ENCODE assay signal across 8 cellular contexts in genomic region chr14:50335989-50336391, GRCh38. TPM values are rescaled to one million over a fixed set of nuclear protein-coding genes. Genes with fewer than 3 reads are reported as not detected.
A peak's percentile ranks its signal among the peaks of the same experiment; 100 is the strongest.
DNase-seq lines count a peak whose midpoint lies in the region; ATAC-seq lines count a peak whose summit lies in the region.

No MANE protein-coding gene starts in this region.

- peaks cover 6% of the 10 kb centered on the region for H3K4me1 Mint-ChIP-seq in activated T-helper 17 cell treated with anti-CD3 and anti-CD28 coated beads, Interleukin-2, amount 50 U/mL, for 72 hours

- H3K4me3 Mint-ChIP-seq in activated T-helper 17 cell treated with anti-CD3 and anti-CD28 coated beads, Interleukin-2, amount 50 U/mL, for 72 hours = peak overlapping the region; percentile 50

- ATAC-seq in Right ventricle myocardium inferior = peak; percentile 53
- no peak for ATAC-seq in activated T-helper 17 cell treated with anti-CD3 and anti-CD28 coated beads, Interleukin-2, amount 50 U/mL, for 72 hours (replicated peaks)
- ATAC-seq in GM19397 (IDR thresholded peaks at IDR 0.05; ENCODE audit: unreplicated experiment) = no peak
- no peak for ATAC-seq in HG03457 (IDR thresholded peaks at IDR 0.05; ENCODE audit: unreplicated experiment)

- H3K9me3 Mint-ChIP-seq in activated T-helper 17 cell treated with anti-CD3 and anti-CD28 coated beads, Interleukin-2, amount 50 U/mL, for 72 hours = no peaks in the 10 kb centered on the region

- H3K27me3 Mint-ChIP-seq in activated T-helper 17 cell treated with anti-CD3 and anti-CD28 coated beads, Interleukin-2, amount 50 U/mL, for 72 hours = no peaks in the 10 kb centered on the region

- intact Hi-C loops in Right ventricle myocardium inferior (cut with DNase I) (loop anchor here (5.0 kb wide), 1 partner anchor 61 kb away; the partner anchor contains the start of gene CDKL1), cardiac septum (cut with DNase I) (no loop called here)

- H3K27ac Mint-ChIP-seq in activated T-helper 17 cell treated with anti-CD3 and anti-CD28 coated beads, Interleukin-2, amount 50 U/mL, for 72 hours = peak overlapping the region; percentile 41

- DNase-seq in Right ventricle myocardium inferior (ENCODE audit: missing footprints) = no peak
- DNase-seq in cardiac septum (ENCODE audit: low spot score) = no peak
- peak in 34 of 51 donors; percentile 8 to 81 (median 31) for DNase-seq in hypothalamus (lab: John Stamatoyannopoulos, UW)
- DNase-seq in GOT3 (lab: John Stamatoyannopoulos, UW) = no peak

- H3K27ac ChIP-seq in skin epidermis = peak overlapping the region in 19 of 21 experiments; percentile 24 to 84 (median 59)

- peaks cover 16% of the 10 kb centered on the region for H3K36me3 Mint-ChIP-seq in activated T-helper 17 cell treated with anti-CD3 and anti-CD28 coated beads, Interleukin-2, amount 50 U/mL, for 72 hours (ENCODE audit: low read depth)

- no peak overlapping the region for H3K4me3 ChIP-seq in skin epidermis

RNA-seq across cellular contexts. Expression of gene DMAC2L, which starts 23.9 kb away (rescaled TPM):
- 22.5 TPM for total RNA-seq in Right ventricle myocardium inferior
- total RNA-seq in cardiac septum = 29.3 TPM
- 10 to 100 TPM; 11.8 to 13.2 TPM for total RNA-seq in activated T-helper 17 cell treated with anti-CD3 and anti-CD28 coated beads, Interleukin-2, amount 50 U/mL, for 72 hours

RNA-seq across cellular contexts. Expression of gene L2HGDH, which starts 24.0 kb away (rescaled TPM):
- total RNA-seq in Right ventricle myocardium inferior (10.5 TPM), cardiac septum (8.2 TPM)
- total RNA-seq in activated T-helper 17 cell treated with anti-CD3 and anti-CD28 coated beads, Interleukin-2, amount 50 U/mL, for 72 hours = 10 to 100 TPM; 13.0 to 14.1 TPM

Comparison
In these comparisons a context has a peak if more than half of its experiments do, and no peak if none do; other contexts are left out.
1. DNase-seq: peak in hypothalamus (34 of 51); none in Right ventricle myocardium inferior (single experiment), cardiac septum (single experiment) and GOT3 (single experiment).